ENCODE assay signal across 1 cellular context in genomic region chr6:38684244-38684643, GRCh38.
TF ChIP-seq lines count a peak whose summit lies in the region.

No MANE protein-coding gene starts in this region.

TF ChIP-seq in K562, 482 proteins besides CTCF, POLR2A, EP300 and RAD21:
- TF ChIP-seq CCAR2 (IDR thresholded peaks at IDR 0.05; ENCODE audit: low read depth, low read length) = peak; percentile 98
- no peak for TF ChIP-seq ZNF282 (CRISPR knock-in tag; IDR thresholded peaks at IDR 0.05)
- no peak for TF ChIP-seq CC2D1A (IDR thresholded peaks at IDR 0.05)
- no peak for TF ChIP-seq ZNF398 (CRISPR knock-in tag; IDR thresholded peaks at IDR 0.05)
